Comparison of ENCODE assay signal across 12 cellular contexts in genomic region chr14:50835280-50835679, GRCh38. TPM values are rescaled to one million over a fixed set of nuclear protein-coding genes. Genes with fewer than 3 reads are reported as not detected.
DNase-seq lines count a peak whose midpoint lies in the region; ATAC-seq and TF ChIP-seq lines count a peak whose summit lies in the region.
"Had no signal": no experiment of that assay in that cellular context is flagged by ENCODE, and none has a peak within 500 bp of the region (broad histone marks: within the 10 kb centered on the region; RNA-seq: fewer than 3 reads in every experiment).

No MANE protein-coding gene starts in this region.

- H3K4me3 Mint-ChIP-seq in activated CD4-positive, alpha-beta T cell treated with anti-CD3 and anti-CD28 coated beads, Interleukin-2, amount 10 ng/mL, durations not matched to agents 24 days and 14 days: peak overlapping the region; percentile 21
- H3K4me3 Mint-ChIP-seq in naive thymus-derived CD4-positive, alpha-beta T cell: peak overlapping the region; percentile 17 to 80 (median 66)

- peak; percentile 81 for DNase-seq in activated CD4-positive, alpha-beta T cell treated with anti-CD3 and anti-CD28 coated beads, Interleukin-2, amount 10 ng/mL, durations not matched to agents 24 days and 14 days
- no peak for DNase-seq in activated CD4-positive, alpha-beta T cell treated with anti-CD3 and anti-CD28 coated beads, Interleukin-2, amount 50 U/mL, for 4 hours
- DNase-seq in SK-MEL-5 (ENCODE audit: low read depth, low spot score): peak; percentile 98
- peak in 7 of 9 donors; percentile 42 to 63 (median 55) for DNase-seq in naive thymus-derived CD4-positive, alpha-beta T cell
- no peak for DNase-seq in foreskin keratinocyte
- no peak for DNase-seq in stimulated activated CD4-positive, alpha-beta T cell treated with anti-CD3 and anti-CD28 coated beads, Interleukin-2, amount 100 ng/mL, for 48 hours
- DNase-seq in upper lobe of right lung: no peak
- DNase-seq: BE2C, erythroblast, substantia nigra had no signal

- intact Hi-C loops in activated CD4-positive, alpha-beta T cell treated with anti-CD3 and anti-CD28 coated beads, Interleukin-2, amount 10 ng/mL, durations not matched to agents 24 days and 14 days (cut with micrococcal nuclease): no loop called here
- intact Hi-C loops in naive thymus-derived CD4-positive, alpha-beta T cell (cut with micrococcal nuclease): loop anchor here (1.0 to 10.0 kb wide), 6 partner anchors 25 to 1213 kb away; partner anchors contain the start of genes DMAC2L (in 1 of the 2), FRMD6 (in 1 of the 2), L2HGDH (in 1 of the 2) and MGAT2 (in 1 of the 2)
- intact Hi-C loops in upper lobe of right lung (cut with DNase I): no loop called here

- no peaks in the 10 kb centered on the region for H3K27me3 ChIP-seq in naive thymus-derived CD4-positive, alpha-beta T cell (ENCODE audit: control insufficient read depth in 2 of 2, insufficient read depth in 2 of 2, low read length in 2 of 2)
- H3K27me3 ChIP-seq in foreskin keratinocyte: peaks cover 2% of the 10 kb centered on the region
- no peaks in the 10 kb centered on the region for H3K27me3 ChIP-seq in upper lobe of right lung
- H3K27me3 ChIP-seq: BE2C had no signal

- peak overlapping the region; percentile 39 for H3K27ac Mint-ChIP-seq in activated CD4-positive, alpha-beta T cell treated with anti-CD3 and anti-CD28 coated beads, Interleukin-2, amount 10 ng/mL, durations not matched to agents 24 days and 14 days
- peak overlapping the region; percentile 82 to 92 (median 85) for H3K27ac Mint-ChIP-seq in naive thymus-derived CD4-positive, alpha-beta T cell

- peaks cover 12% of the 10 kb centered on the region for H3K27me3 Mint-ChIP-seq in activated CD4-positive, alpha-beta T cell treated with anti-CD3 and anti-CD28 coated beads, Interleukin-2, amount 10 ng/mL, durations not matched to agents 24 days and 14 days
- H3K27me3 Mint-ChIP-seq in naive thymus-derived CD4-positive, alpha-beta T cell: peaks cover 0 to 13% (median 0%) of the 10 kb centered on the region in 5 donors

- H3K4me1 ChIP-seq in naive thymus-derived CD4-positive, alpha-beta T cell (ENCODE audit: control insufficient read depth in 2 of 2, insufficient read depth in 2 of 2, low read length in 2 of 2): peaks cover 13 to 25% of the 10 kb centered on the region in 2 donors
- no peaks in the 10 kb centered on the region for H3K4me1 ChIP-seq in foreskin keratinocyte
- peaks cover 4% of the 10 kb centered on the region for H3K4me1 ChIP-seq in upper lobe of right lung
- H3K4me1 ChIP-seq: BE2C had no signal

- no peaks in the 10 kb centered on the region for H3K9me3 Mint-ChIP-seq in activated CD4-positive, alpha-beta T cell treated with anti-CD3 and anti-CD28 coated beads, Interleukin-2, amount 10 ng/mL, durations not matched to agents 24 days and 14 days
- no peaks in the 10 kb centered on the region for H3K9me3 Mint-ChIP-seq in naive thymus-derived CD4-positive, alpha-beta T cell

- TF ChIP-seq CTCF in foreskin keratinocyte (conservative IDR thresholded peaks at IDR 0.05) (no peak), upper lobe of right lung (IDR thresholded peaks at IDR 0.05) (no peak)

- no peak overlapping the region for H3K4me3 ChIP-seq in naive thymus-derived CD4-positive, alpha-beta T cell (ENCODE audit: low read length)
- no peak overlapping the region for H3K4me3 ChIP-seq in upper lobe of right lung
- H3K4me3 ChIP-seq: smooth muscle cell had no signal

- CTCF ChIA-PET in naive thymus-derived CD4-positive, alpha-beta T cell (lab: Charles Lee): interaction anchor here (0.6 to 1.5 kb wide), 5 partner anchors 17 to 103 kb away, joined by 3 to 5 read pairs (median 3); no protein-coding TSS in a partner anchor

- H3K36me3 Mint-ChIP-seq in activated CD4-positive, alpha-beta T cell treated with anti-CD3 and anti-CD28 coated beads, Interleukin-2, amount 10 ng/mL, durations not matched to agents 24 days and 14 days (ENCODE audit: low read depth): no peaks in the 10 kb centered on the region
- peaks cover 0 to 8% (median 0%) of the 10 kb centered on the region in 5 donors for H3K36me3 Mint-ChIP-seq in naive thymus-derived CD4-positive, alpha-beta T cell

- in situ Hi-C loops in SK-MEL-5 (cut with HindIII; ENCODE audit: low pct_unique_long_range_greater_than_20kb, low sequenced_read_pairs): no loop called here

- peaks cover 41% of the 10 kb centered on the region for H3K4me1 Mint-ChIP-seq in activated CD4-positive, alpha-beta T cell treated with anti-CD3 and anti-CD28 coated beads, Interleukin-2, amount 10 ng/mL, durations not matched to agents 24 days and 14 days
- H3K4me1 Mint-ChIP-seq in naive thymus-derived CD4-positive, alpha-beta T cell: peaks cover 28 to 57% (median 53%) of the 10 kb centered on the region in 7 donors

- H3K36me3 ChIP-seq in naive thymus-derived CD4-positive, alpha-beta T cell (ENCODE audit: control insufficient read depth in 2 of 3, insufficient read depth in 3 of 3, low read length in 3 of 3): peaks cover 0 to 3% (median 0%) of the 10 kb centered on the region in 3 experiments
- no peaks in the 10 kb centered on the region for H3K36me3 ChIP-seq in upper lobe of right lung
- H3K36me3 ChIP-seq: BE2C had no signal

- H3K9me3 ChIP-seq in naive thymus-derived CD4-positive, alpha-beta T cell (ENCODE audit: control insufficient read depth in 2 of 3, low read length in 3 of 3): no peaks in the 10 kb centered on the region
- no peaks in the 10 kb centered on the region for H3K9me3 ChIP-seq in upper lobe of right lung
- H3K9me3 ChIP-seq: BE2C had no signal

- POLR2A ChIA-PET in naive thymus-derived CD4-positive, alpha-beta T cell (lab: Charles Lee): interaction anchor here (0.7 to 2.0 kb wide), 5 partner anchors 8 to 25 kb away, joined by 3 to 11 read pairs (median 4); no protein-coding TSS in a partner anchor

- peak overlapping the region; percentile 34 for H3K27ac ChIP-seq in naive thymus-derived CD4-positive, alpha-beta T cell (ENCODE audit: low read depth, low read length)
- H3K27ac ChIP-seq in foreskin keratinocyte (no peak overlapping the region), upper lobe of right lung (no peak overlapping the region)

- peak; percentile 41 for ATAC-seq in GM21825 (IDR thresholded peaks at IDR 0.05; ENCODE audit: unreplicated experiment)
- no peak for ATAC-seq in naive thymus-derived CD4-positive, alpha-beta T cell
- ATAC-seq in foreskin keratinocyte: no peak
- ATAC-seq in upper lobe of right lung: no peak

RNA-seq across cellular contexts. Expression of gene NIN, which starts 4.3 kb away (rescaled TPM):
- 40.2 and 43.1 TPM in 2 replicates for total RNA-seq in activated CD4-positive, alpha-beta T cell treated with anti-CD3 and anti-CD28 coated beads, Interleukin-2, amount 10 ng/mL, durations not matched to agents 24 days and 14 days
- 86.1 and 91.1 TPM in 2 replicates for total RNA-seq in SK-MEL-5 (2014; rRNA removed; shearing (Covaris generic))
- 28.6 and 38.5 TPM in 2 replicates for polyA plus RNA-seq in SK-MEL-5 (2015; cell fraction: cytosol; rRNA removed)
- polyA plus RNA-seq in SK-MEL-5 (2015; cell fraction: nucleus; rRNA removed): 35.1 and 42.4 TPM in 2 replicates
- 100 to 1,000 TPM in 4 of 5 experiments, 10 to 100 TPM in 1; 84.5 to 149 (median 128) TPM for total RNA-seq in naive thymus-derived CD4-positive, alpha-beta T cell
- 10 to 100 TPM; 51.1 to 80.8 TPM for polyA plus RNA-seq in naive thymus-derived CD4-positive, alpha-beta T cell
- total RNA-seq in foreskin keratinocyte: 29.6 and 29.7 TPM in 2 replicates
- polyA plus RNA-seq in foreskin keratinocyte: 4.2 and 5.9 TPM in 2 replicates
- 37.5 TPM for total RNA-seq in upper lobe of right lung

RNA-seq across cellular contexts. Expression of gene ABHD12B, which starts 36.6 kb away (rescaled TPM):
- total RNA-seq in activated CD4-positive, alpha-beta T cell treated with anti-CD3 and anti-CD28 coated beads, Interleukin-2, amount 10 ng/mL, durations not matched to agents 24 days and 14 days: not detected in 2 replicates
- not detected in 2 replicates for total RNA-seq in SK-MEL-5 (2014; rRNA removed; shearing (Covaris generic))
- polyA plus RNA-seq in SK-MEL-5 (2015; cell fraction: cytosol; rRNA removed): not detected in 2 replicates
- polyA plus RNA-seq in SK-MEL-5 (2015; cell fraction: nucleus; rRNA removed): not detected in 2 replicates
- under 1 TPM in 1 of 5 experiments, not detected in 4; 0.37 TPM for total RNA-seq in naive thymus-derived CD4-positive, alpha-beta T cell
- not detected for polyA plus RNA-seq in naive thymus-derived CD4-positive, alpha-beta T cell
- total RNA-seq in foreskin keratinocyte: not detected in 2 replicates
- not detected in 2 replicates for polyA plus RNA-seq in foreskin keratinocyte
- total RNA-seq in upper lobe of right lung: 0.43 TPM
- total RNA-seq: smooth muscle cell had no signal
- polyA plus RNA-seq: smooth muscle cell had no signal

Comparison
In these comparisons a context has a peak if more than half of its experiments do, and no peak if none do; other contexts are left out.
1. DNase-seq: peak in activated CD4-positive, alpha-beta T cell treated with anti-CD3 and anti-CD28 coated beads, Interleukin-2, amount 10 ng/mL, durations not matched to agents 24 days and 14 days (single experiment), SK-MEL-5 (single experiment) and naive thymus-derived CD4-positive, alpha-beta T cell (7 of 9); none in activated CD4-positive, alpha-beta T cell treated with anti-CD3 and anti-CD28 coated beads, Interleukin-2, amount 50 U/mL, for 4 hours (0 of 2), foreskin keratinocyte (0 of 2), stimulated activated CD4-positive, alpha-beta T cell treated with anti-CD3 and anti-CD28 coated beads, Interleukin-2, amount 100 ng/mL, for 48 hours (0 of 2) and upper lobe of right lung (single experiment).
2. intact Hi-C loops: an anchor here in naive thymus-derived CD4-positive, alpha-beta T cell (1.0 to 10.0 kb wide); none called in activated CD4-positive, alpha-beta T cell treated with anti-CD3 and anti-CD28 coated beads, Interleukin-2, amount 10 ng/mL, durations not matched to agents 24 days and 14 days and upper lobe of right lung.